Comparison of ENCODE assay signal across 23 cellular contexts in the genomic region with DNA sequence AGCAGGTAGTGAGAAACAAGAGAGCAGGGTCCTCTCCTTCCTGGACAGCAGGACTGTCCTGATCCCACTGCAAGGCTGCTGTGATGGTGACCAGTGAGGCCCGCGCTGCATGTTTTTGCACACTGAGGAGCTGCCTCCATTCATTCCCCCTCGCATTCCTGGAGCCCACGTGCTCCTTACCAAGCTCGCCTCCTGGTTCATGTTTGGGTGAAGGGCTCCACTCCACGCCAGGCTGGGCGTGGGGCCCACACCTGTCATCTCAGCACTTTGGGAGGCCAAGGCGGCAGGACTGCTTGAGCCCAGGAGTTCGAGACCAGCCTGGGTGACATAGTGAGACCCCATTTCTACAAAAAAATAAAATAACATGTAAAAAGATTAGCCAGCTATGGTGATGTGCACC.
"Had no signal": no experiment of that assay in that cellular context is flagged by ENCODE, and none has a peak within 500 bp of the region (broad histone marks: within the 10 kb centered on the region; RNA-seq: fewer than 3 reads in every experiment).

No MANE protein-coding gene starts in this region.

- H3K4me1 Mint-ChIP-seq: immature natural killer cell, memory B cell had no signal

- H3K27ac ChIP-seq: foreskin keratinocyte, hepatocyte, thoracic aorta, WERI-Rb-1 had no signal

- H3K9me3 ChIP-seq: thoracic aorta had no signal

- H3K79me2 ChIP-seq: hepatocyte had no signal

- H3K27me3 ChIP-seq: foreskin keratinocyte, hepatocyte had no signal

- H3K27me3 Mint-ChIP-seq: activated CD4-positive, alpha-beta T cell treated with anti-CD3 and anti-CD28 coated beads, Interleukin-2, amount 10 ng/mL, durations not matched to agents 7 days and 5 days; activated naive CD4-positive, alpha-beta T cell treated with anti-CD3 and anti-CD28 coated beads, Interleukin-2, amount 50 U/mL, for 24 hours; brain; dendritic cell treated with granulocyte-macrophage colony-stimulating factor and Interleukin-4, amounts not matched to agents 40 ng/mL and 50 ng/mL, for 4 days; memory B cell; type B pancreatic cell had no signal

- H3K36me3 Mint-ChIP-seq: memory B cell had no signal

- DNase-seq: activated CD4-positive, alpha-beta T cell treated with anti-CD3 and anti-CD28 coated beads, Interleukin-2, amount 10 ng/mL, durations not matched to agents 7 days and 5 days; activated CD4-positive, CD25-positive, alpha-beta regulatory T cell treated with anti-CD3 and anti-CD28 coated beads, Interleukin-2, amount 50 U/mL, for 72 hours; activated CD8-positive, alpha-beta T cell treated with anti-CD3 and anti-CD28 coated beads, Interleukin-2, amount 10 ng/mL, durations not matched to agents 7 days and 5 days; activated gamma-delta T cell treated with Interleukin-2 at 50 U/mL for 16 hours; anterior cingulate cortex; caudate nucleus; effector memory CD4-positive, alpha-beta T cell; foreskin keratinocyte; immature natural killer cell; retina; stimulated activated CD4-positive, alpha-beta T cell treated with anti-CD3 and anti-CD28 coated beads, Interleukin-2, amount 100 ng/mL, for 48 hours; stimulated activated CD8-positive, alpha-beta memory T cell treated with anti-CD3 and anti-CD28 coated beads, Interleukin-4, amount 100 ng/mL, for 48 hours; stimulated activated naive CD4-positive, alpha-beta T cell; WERI-Rb-1 had no signal

- H3K4me3 Mint-ChIP-seq: activated CD4-positive, alpha-beta T cell treated with anti-CD3 and anti-CD28 coated beads, Interleukin-2, amount 10 ng/mL, durations not matched to agents 7 days and 5 days; activated CD8-positive, alpha-beta T cell treated with anti-CD3 and anti-CD28 coated beads, Interleukin-2, amount 10 ng/mL, durations not matched to agents 7 days and 5 days; activated naive CD4-positive, alpha-beta T cell treated with anti-CD3 and anti-CD28 coated beads, Interleukin-2, amount 50 U/mL, for 24 hours; activated T-helper 1 cell treated with anti-CD3 and anti-CD28 coated beads, Interleukin-12 subunit alpha, Interleukin-12 subunit beta, Interleukin-2, Interleukin-4 antibody, amounts not matched to agents 30 ng/mL and 10 ng/mL and 1 ng/mL, durations not matched to agents 14 hours and 24 hours and 36 hours; brain; dendritic cell treated with granulocyte-macrophage colony-stimulating factor and Interleukin-4, amounts not matched to agents 40 ng/mL and 50 ng/mL, for 4 days; immature natural killer cell; memory B cell; T-helper 2 cell treated with Interferon-gamma antibody and Interleukin-4, amounts not matched to agents 5 μg/mL and 100 μg/mL, for 36 hours; type B pancreatic cell had no signal

- H3K4me1 ChIP-seq: foreskin keratinocyte had no signal

- H2AFZ ChIP-seq: hepatocyte had no signal

- ATAC-seq: activated CD8-positive, alpha-beta T cell treated with anti-CD3 and anti-CD28 coated beads, Interleukin-2, amount 10 ng/mL, durations not matched to agents 7 days and 5 days; foreskin keratinocyte had no signal

- H3K27ac Mint-ChIP-seq: activated CD4-positive, alpha-beta T cell treated with anti-CD3 and anti-CD28 coated beads, Interleukin-2, amount 10 ng/mL, durations not matched to agents 7 days and 5 days; activated CD8-positive, alpha-beta T cell treated with anti-CD3 and anti-CD28 coated beads, Interleukin-2, amount 10 ng/mL, durations not matched to agents 7 days and 5 days; activated naive CD4-positive, alpha-beta T cell treated with anti-CD3 and anti-CD28 coated beads, Interleukin-2, amount 50 U/mL, for 24 hours; activated T-helper 1 cell treated with anti-CD3 and anti-CD28 coated beads, Interleukin-12 subunit alpha, Interleukin-12 subunit beta, Interleukin-2, Interleukin-4 antibody, amounts not matched to agents 30 ng/mL and 10 ng/mL and 1 ng/mL, durations not matched to agents 14 hours and 24 hours and 36 hours; brain; dendritic cell treated with granulocyte-macrophage colony-stimulating factor and Interleukin-4, amounts not matched to agents 40 ng/mL and 50 ng/mL, for 4 days; immature natural killer cell; memory B cell; T-helper 2 cell treated with Interferon-gamma antibody and Interleukin-4, amounts not matched to agents 5 μg/mL and 100 μg/mL, for 36 hours; type B pancreatic cell had no signal

- H3K4me2 ChIP-seq: hepatocyte had no signal

- H3K4me3 ChIP-seq: hepatocyte, thoracic aorta had no signal

- H3K36me3 ChIP-seq: thoracic aorta had no signal

- H3K9me3 Mint-ChIP-seq: activated CD4-positive, alpha-beta T cell treated with anti-CD3 and anti-CD28 coated beads, Interleukin-2, amount 10 ng/mL, durations not matched to agents 7 days and 5 days; activated naive CD4-positive, alpha-beta T cell treated with anti-CD3 and anti-CD28 coated beads, Interleukin-2, amount 50 U/mL, for 24 hours; activated T-helper 1 cell treated with anti-CD3 and anti-CD28 coated beads, Interleukin-12 subunit alpha, Interleukin-12 subunit beta, Interleukin-2, Interleukin-4 antibody, amounts not matched to agents 30 ng/mL and 10 ng/mL and 1 ng/mL, durations not matched to agents 14 hours and 24 hours and 36 hours; dendritic cell treated with granulocyte-macrophage colony-stimulating factor and Interleukin-4, amounts not matched to agents 40 ng/mL and 50 ng/mL, for 4 days; immature natural killer cell; memory B cell; T-helper 2 cell treated with Interferon-gamma antibody and Interleukin-4, amounts not matched to agents 5 μg/mL and 100 μg/mL, for 36 hours; type B pancreatic cell had no signal
